In the genomic region with DNA sequence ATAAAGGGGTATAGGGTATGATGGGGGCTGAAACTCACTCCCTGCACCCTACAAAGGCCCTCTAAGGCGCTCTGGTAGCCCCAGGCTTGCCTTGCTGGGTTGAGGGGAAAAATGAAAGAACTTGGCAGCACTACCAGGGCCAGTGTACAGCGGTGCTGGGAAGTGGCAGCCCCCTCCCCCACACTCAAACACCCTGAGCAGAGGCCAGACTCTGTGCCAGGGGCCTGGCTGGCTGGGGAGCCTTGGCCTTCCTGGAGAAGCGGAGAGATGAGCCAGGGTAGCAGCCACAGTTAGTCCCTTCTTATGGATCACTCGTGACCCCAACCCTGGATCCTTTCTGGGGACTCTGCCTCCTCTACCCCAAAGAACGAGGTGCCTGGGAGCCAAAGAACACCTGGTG, we compare ENCODE assay signal across 14 cellular contexts. TPM values are rescaled to one million over a fixed set of nuclear protein-coding genes. Genes with fewer than 3 reads are reported as not detected.
DNase-seq lines count a peak whose midpoint lies in the region; ATAC-seq, FAIRE-seq and TF ChIP-seq lines count a peak whose summit lies in the region.
"Had no signal": no experiment of that assay in that cellular context is flagged by ENCODE, and none has a peak within 500 bp of the region (broad histone marks: within the 10 kb centered on the region; RNA-seq: fewer than 3 reads in every experiment).

No MANE protein-coding gene starts in this region.

- CTCF ChIA-PET in activated naive CD4-positive, alpha-beta T cell treated with anti-CD3 and anti-CD28 coated beads, Interleukin-2, amount 10 ng/mL, durations not matched to agents 7 days and 5 days (lab: Charles Lee) = interaction anchor here (2.5 to 2.6 kb wide), 2 partner anchors 27 to 65 kb away, joined by 9 to 14 read pairs; a partner anchor contains a TSS
- CTCF ChIA-PET in T-cell (lab: Charles Lee) = no interaction called here
- CTCF ChIA-PET in HepG2 (lab: Yijun Ruan, JAX; ENCODE audit: low intra/inter-chr PET ratio, low total read pairs) = no interaction called here

- no peak for DNase-seq in activated naive CD4-positive, alpha-beta T cell treated with anti-CD3 and anti-CD28 coated beads, Interleukin-2, amount 10 ng/mL, durations not matched to agents 7 days and 5 days
- DNase-seq in activated naive CD4-positive, alpha-beta T cell (lab: John Stamatoyannopoulos, UW) = no peak
- DNase-seq in T-cell (no peak), HepG2 (ENCODE audit: low spot score) (no peak), tibial artery (no peak), GM23338 (ENCODE audit: low spot score) (no peak), UCSD-AML1 (lab: John Stamatoyannopoulos, UW; ENCODE audit: unreplicated experiment) (no peak)
- DNase-seq: activated T-cell treated with anti-CD3 and anti-CD28 coated beads, Interleukin-2, amount 50 U/mL, for 1 hour; mesenchymal stem cell; NCI-H187 treated with DMSO at 0.1 percent for 48 hours; posterior cingulate gyrus had no signal

- H3K27me3 Mint-ChIP-seq in activated naive CD4-positive, alpha-beta T cell treated with anti-CD3 and anti-CD28 coated beads, Interleukin-2, amount 10 ng/mL, durations not matched to agents 7 days and 5 days = no peaks in the 10 kb centered on the region
- no peaks in the 10 kb centered on the region for H3K27me3 Mint-ChIP-seq in T-cell
- peaks cover 20% of the 10 kb centered on the region for H3K27me3 Mint-ChIP-seq in GM23338 (ENCODE audit: insufficient read depth, low read depth, poor library complexity)

- BruUV-seq in HepG2 (replicated peaks; lab: Mats Ljungman, UMichigan) = no TSS peak

- H3K4me2 ChIP-seq in HepG2 (ENCODE audit: low read depth, low read length) (no peak overlapping the region), GM23338 (no peak overlapping the region)

- intact Hi-C loops in HepG2 (cut with micrococcal nuclease; ENCODE audit: unreplicated experiment) = no loop called here
- intact Hi-C loops in tibial artery (cut with DNase I; ENCODE audit: low total_unique reads) = loop anchor here (5.0 kb wide), 2 partner anchors 44 to 64 kb away; a partner anchor contains a TSS

- H3K27me3 ChIP-seq in HepG2 (ENCODE audit: control insufficient read depth in 1 of 2, insufficient read depth in 2 of 2, low read length in 2 of 2) (no peaks in the 10 kb centered on the region), tibial artery (no peaks in the 10 kb centered on the region), GM23338 (ENCODE audit: insufficient read depth) (no peaks in the 10 kb centered on the region)

- H3K36me3 Mint-ChIP-seq in activated naive CD4-positive, alpha-beta T cell treated with anti-CD3 and anti-CD28 coated beads, Interleukin-2, amount 10 ng/mL, durations not matched to agents 7 days and 5 days = peaks cover 8% of the 10 kb centered on the region
- H3K36me3 Mint-ChIP-seq in T-cell = no peaks in the 10 kb centered on the region
- no peaks in the 10 kb centered on the region; the same call in 2 of the 3 replicates for H3K36me3 Mint-ChIP-seq in GM23338 (ENCODE audit: low read depth)

- H4K20me1 ChIP-seq in HepG2 (ENCODE audit: insufficient read depth, low read length) (no peaks in the 10 kb centered on the region), GM23338 (replicated peaks; ENCODE audit: insufficient read depth) (no peaks in the 10 kb centered on the region)

- TF ChIP-seq EP300 in HepG2 (IDR thresholded peaks at IDR 0.05; ENCODE audit: low read depth in 2 of 2, low read length in 2 of 2) = no peak
- TF ChIP-seq EP300 in HepG2 (CRISPR knock-in tag; IDR thresholded peaks at IDR 0.05; ENCODE audit: borderline replicate concordance) = no peak

- peak overlapping the region; percentile 44 for H3K4me3 Mint-ChIP-seq in activated naive CD4-positive, alpha-beta T cell treated with anti-CD3 and anti-CD28 coated beads, Interleukin-2, amount 10 ng/mL, durations not matched to agents 7 days and 5 days
- peak overlapping the region in 2 of 3 donors; percentile 47 to 88 for H3K4me3 Mint-ChIP-seq in T-cell
- H3K4me3 Mint-ChIP-seq in GM23338 = no peak overlapping the region

- ATAC-seq in T-cell (replicated peaks in 1 of 4) (no peak), HepG2 (no peak), GM23338 (no peak), GM19463 (IDR thresholded peaks at IDR 0.05; ENCODE audit: unreplicated experiment) (no peak)

- 94% methylated on average over 5 of the region's 5 CpGs for WGBS in HepG2 (ENCODE audit: low lambda C conversion rate)

- TF ChIP-seq CTCF in HepG2 (CRISPR knock-in tag; IDR thresholded peaks at IDR 0.05) (no peak), tibial artery (IDR thresholded peaks at IDR 0.05) (no peak), GM23338 (conservative IDR thresholded peaks at IDR 0.05; ENCODE audit: low read depth in 2 of 2) (no peak)

- no peak overlapping the region for H2AFZ ChIP-seq in HepG2 (ENCODE audit: low read length)
- H2AFZ ChIP-seq in GM23338 = no peak overlapping the region

- no peak for FAIRE-seq in HepG2 (lab: Jason Lieb, UNC)
- FAIRE-seq: bronchial epithelial cell had no signal

- H3K9me2 ChIP-seq in GM23338 (ENCODE audit: insufficient read depth) = no peaks in the 10 kb centered on the region

- peak overlapping the region; percentile 71 for H3K27ac Mint-ChIP-seq in activated naive CD4-positive, alpha-beta T cell treated with anti-CD3 and anti-CD28 coated beads, Interleukin-2, amount 10 ng/mL, durations not matched to agents 7 days and 5 days
- peak overlapping the region; percentile 66 to 89 for H3K27ac Mint-ChIP-seq in T-cell
- H3K27ac Mint-ChIP-seq in GM23338 = no peak overlapping the region

- POLR2A ChIA-PET in T-cell (lab: Charles Lee) = no interaction called here
- POLR2A ChIA-PET in HepG2 (lab: Yijun Ruan, JAX) = interaction anchor here (2.2 to 2.5 kb wide), 2 partner anchors 65 to 75 kb away, joined by 10 to 16 read pairs; a partner anchor contains a TSS

- in situ Hi-C loops in HepG2 (cut with HindIII; ENCODE audit: extremely low pct_ligation_motif_present, low pct_unique_long_range_greater_than_20kb) = loop anchor here (5.0 kb wide), 1 partner anchor 64 kb away; a partner anchor contains a TSS

- H3K27ac ChIP-seq in HepG2 (ENCODE audit: extremely low read length, insufficient read depth, low read length) = no peak overlapping the region
- H3K27ac ChIP-seq in tibial artery = peak overlapping the region; percentile 20 to 95
- H3K27ac ChIP-seq in GM23338 (ENCODE audit: low read depth) = no peak overlapping the region

- no peaks in the 10 kb centered on the region for H3K9me3 Mint-ChIP-seq in activated naive CD4-positive, alpha-beta T cell treated with anti-CD3 and anti-CD28 coated beads, Interleukin-2, amount 10 ng/mL, durations not matched to agents 7 days and 5 days
- H3K9me3 Mint-ChIP-seq in T-cell = no peaks in the 10 kb centered on the region
- H3K9me3 Mint-ChIP-seq in GM23338 = no peaks in the 10 kb centered on the region

- H3K4me1 ChIP-seq in HepG2 (ENCODE audit: insufficient read depth, low read length) (peaks cover 56% of the 10 kb centered on the region), tibial artery (peaks cover 0 to 52% (median 38%) of the 10 kb centered on the region in 4 donors), GM23338 (ENCODE audit: insufficient read depth) (peaks cover 13% of the 10 kb centered on the region; the same call in 1 of the 2 replicates)

- H3K9me3 ChIP-seq in HepG2 (ENCODE audit: low read length) (no peaks in the 10 kb centered on the region), tibial artery (no peaks in the 10 kb centered on the region)

- H3F3A ChIP-seq in GM23338 (replicated peaks; ENCODE audit: low read depth) = no peaks in the 10 kb centered on the region

- H3K79me2 ChIP-seq in HepG2 (ENCODE audit: insufficient read depth, low read length) (no peaks in the 10 kb centered on the region), GM23338 (replicated peaks; ENCODE audit: insufficient read depth) (peaks cover 9% of the 10 kb centered on the region; the same call in 1 of the 2 replicates)

- no peak for TF ChIP-seq POLR2A in HepG2 (IDR thresholded peaks at IDR 0.05; ENCODE audit: insufficient read depth in 1 of 2, low read depth in 2 of 2, low read length in 2 of 2)

- TF ChIP-seq RAD21 in HepG2 (CRISPR knock-in tag; IDR thresholded peaks at IDR 0.05) = no peak

- H3K36me3 ChIP-seq in HepG2 (replicated peaks in 1 of 2; ENCODE audit: control insufficient read depth in 1 of 2, insufficient read depth in 2 of 2, low read length in 2 of 2) = no peaks in the 10 kb centered on the region
- no peaks in the 10 kb centered on the region for H3K36me3 ChIP-seq in tibial artery
- no peaks in the 10 kb centered on the region for H3K36me3 ChIP-seq in GM23338 (ENCODE audit: insufficient read depth)

- H3K9ac ChIP-seq in HepG2 (ENCODE audit: insufficient read depth, low read depth, low read length) = no peak overlapping the region

- peaks cover 49% of the 10 kb centered on the region for H3K4me1 Mint-ChIP-seq in activated naive CD4-positive, alpha-beta T cell treated with anti-CD3 and anti-CD28 coated beads, Interleukin-2, amount 10 ng/mL, durations not matched to agents 7 days and 5 days
- H3K4me1 Mint-ChIP-seq in T-cell = peaks cover 32 to 43% (median 36%) of the 10 kb centered on the region in 3 donors
- H3K4me1 Mint-ChIP-seq in GM23338 = peaks cover 15% of the 10 kb centered on the region

- H3K4me3 ChIP-seq in HepG2 (replicated peaks in 1 of 3; ENCODE audit: insufficient read depth in 1 of 3, low read depth in 2 of 3, low read length in 3 of 3) = no peak overlapping the region
- no peak overlapping the region for H3K4me3 ChIP-seq in tibial artery
- H3K4me3 ChIP-seq in GM23338 = no peak overlapping the region

RNA-seq across cellular contexts. Expression of a gene that starts 2.7 kb away (rescaled TPM):
- total RNA-seq in T-cell = 100 to 1,000 TPM in 3 of 5 donors, 10 to 100 TPM in 2; 59.9 to 113 (median 106) TPM
- total RNA-seq in HepG2 (2016; rRNA removed; fragmentation: Illumina TruSeq; extraction: Trizol) = 5.1 and 6.9 TPM in 2 replicates
- total RNA-seq in HepG2 (2016; cell fraction: cytosol; rRNA removed; fragmentation: Illumina TruSeq; extraction: Trizol; ENCODE audit: low read depth) = 19.7 and 21.6 TPM in 2 replicates
- 3.5 and 6.0 TPM in 2 replicates for total RNA-seq in HepG2 (2016; cell fraction: insoluble cytoplasmic fraction; rRNA removed; fragmentation: Illumina TruSeq; extraction: Trizol)
- 16.8 and 19.3 TPM in 2 replicates for total RNA-seq in HepG2 (2016; cell fraction: membrane; rRNA removed; fragmentation: Illumina TruSeq; extraction: Trizol)
- 5.3 and 5.6 TPM in 2 replicates for total RNA-seq in HepG2 (2016; cell fraction: nucleus; rRNA removed; fragmentation: Illumina TruSeq; extraction: Trizol)
- 26.9 and 36.5 TPM in 2 replicates for polyA plus RNA-seq in HepG2 (2011; rRNA removed)
- 56.6 and 72.3 TPM in 2 replicates for polyA plus RNA-seq in HepG2 (2011; cell fraction: cytosol; rRNA removed)
- polyA plus RNA-seq in HepG2 (2011; cell fraction: nucleus; rRNA removed) = 67.1 and 76.3 TPM in 2 replicates
- polyA plus RNA-seq in HepG2 (2012) = 21.5 and 23.1 TPM in 2 replicates
- polyA plus RNA-seq in HepG2 (2016; cell fraction: cytosol; fragmentation: Illumina TruSeq; extraction: Trizol; ENCODE audit: low read depth) = 118 and 120 TPM in 2 replicates
- 17.4 and 19.8 TPM in 2 replicates for polyA plus RNA-seq in HepG2 (2016; cell fraction: insoluble cytoplasmic fraction; fragmentation: Illumina TruSeq; extraction: Trizol; ENCODE audit: low read depth)
- polyA plus RNA-seq in HepG2 (2016; cell fraction: membrane; fragmentation: Illumina TruSeq; extraction: Trizol; ENCODE audit: low read depth) = 70.1 and 76.5 TPM in 2 replicates
- polyA plus RNA-seq in HepG2 (2016; cell fraction: nucleus; fragmentation: Illumina TruSeq; extraction: Trizol; ENCODE audit: insufficient read depth, low read depth) = 24.6 and 30.7 TPM in 2 replicates
- polyA minus RNA-seq in HepG2 (2011; rRNA and poly(A)+ RNA removed; ENCODE audit: low replicate concordance) = 6.6 and 13.2 TPM in 2 replicates
- polyA minus RNA-seq in HepG2 (2011; cell fraction: cytosol; rRNA and poly(A)+ RNA removed) = 5.4 and 6.5 TPM in 2 replicates
- 7.3 and 8.6 TPM in 2 replicates for polyA minus RNA-seq in HepG2 (2011; cell fraction: nucleus; rRNA and poly(A)+ RNA removed)
- 61.4 and 101 TPM in 2 replicates for total RNA-seq in GM23338 (2014; rRNA removed; shearing (Covaris generic))
- polyA plus RNA-seq in GM23338 (2016; fragmentation: Nextera tagmentation; extraction: Ambion mirVana) = 64.7 and 69.2 TPM in 2 replicates

RNA-seq across cellular contexts. Expression of a gene that starts 11.2 kb away (rescaled TPM):
- total RNA-seq in T-cell (10 to 100 TPM in 2 of 5 donors, 1 to 10 TPM in 3; 3.5 to 16.0 (median 5.6) TPM), HepG2 (2016; rRNA removed; fragmentation: Illumina TruSeq; extraction: Trizol) (not detected in 2 replicates)
- total RNA-seq in HepG2 (2016; cell fraction: cytosol; rRNA removed; fragmentation: Illumina TruSeq; extraction: Trizol; ENCODE audit: low read depth) = not detected in 2 replicates
- total RNA-seq in HepG2 (2016; cell fraction: insoluble cytoplasmic fraction; rRNA removed; fragmentation: Illumina TruSeq; extraction: Trizol) = not detected in 2 replicates
- not detected in 2 replicates for total RNA-seq in HepG2 (2016; cell fraction: membrane; rRNA removed; fragmentation: Illumina TruSeq; extraction: Trizol)
- total RNA-seq in HepG2 (2016; cell fraction: nucleus; rRNA removed; fragmentation: Illumina TruSeq; extraction: Trizol) = not detected in 2 replicates
- polyA plus RNA-seq in HepG2 (2011; rRNA removed) (not detected in 2 replicates), GM23338 (2016; fragmentation: Nextera tagmentation; extraction: Ambion mirVana) (not detected in 2 replicates)
- not detected in 2 replicates for polyA plus RNA-seq in HepG2 (2011; cell fraction: cytosol; rRNA removed)
- polyA plus RNA-seq in HepG2 (2011; cell fraction: nucleus; rRNA removed) = not detected in 2 replicates
- polyA plus RNA-seq in HepG2 (2012) = not detected in 2 replicates
- polyA plus RNA-seq in HepG2 (2016; cell fraction: cytosol; fragmentation: Illumina TruSeq; extraction: Trizol; ENCODE audit: low read depth) = not detected in 2 replicates
- not detected in 2 replicates for polyA plus RNA-seq in HepG2 (2016; cell fraction: insoluble cytoplasmic fraction; fragmentation: Illumina TruSeq; extraction: Trizol; ENCODE audit: low read depth)
- not detected in 2 replicates for polyA plus RNA-seq in HepG2 (2016; cell fraction: membrane; fragmentation: Illumina TruSeq; extraction: Trizol; ENCODE audit: low read depth)
- polyA plus RNA-seq in HepG2 (2016; cell fraction: nucleus; fragmentation: Illumina TruSeq; extraction: Trizol; ENCODE audit: insufficient read depth, low read depth) = not detected in 2 replicates
- not detected in 2 replicates for polyA minus RNA-seq in HepG2 (2011; rRNA and poly(A)+ RNA removed; ENCODE audit: low replicate concordance)
- not detected in 2 replicates for polyA minus RNA-seq in HepG2 (2011; cell fraction: cytosol; rRNA and poly(A)+ RNA removed)
- polyA minus RNA-seq in HepG2 (2011; cell fraction: nucleus; rRNA and poly(A)+ RNA removed) = not detected in 2 replicates
- 0.28 TPM in 1 of 2 replicates, not detected in the other for total RNA-seq in GM23338 (2014; rRNA removed; shearing (Covaris generic))
- total RNA-seq: bronchial epithelial cell, epithelial cell of proximal tubule had no signal

RNA-seq across cellular contexts. Expression of a gene that starts 13.8 kb away (rescaled TPM):
- total RNA-seq in T-cell (under 1 TPM in 1 of 5 donors, not detected in 4; 0.19 TPM), HepG2 (2016; rRNA removed; fragmentation: Illumina TruSeq; extraction: Trizol) (not detected in 2 replicates)
- not detected in 2 replicates for total RNA-seq in HepG2 (2016; cell fraction: cytosol; rRNA removed; fragmentation: Illumina TruSeq; extraction: Trizol; ENCODE audit: low read depth)
- total RNA-seq in HepG2 (2016; cell fraction: insoluble cytoplasmic fraction; rRNA removed; fragmentation: Illumina TruSeq; extraction: Trizol) = not detected in 2 replicates
- total RNA-seq in HepG2 (2016; cell fraction: membrane; rRNA removed; fragmentation: Illumina TruSeq; extraction: Trizol) = not detected in 2 replicates
- not detected in 2 replicates for total RNA-seq in HepG2 (2016; cell fraction: nucleus; rRNA removed; fragmentation: Illumina TruSeq; extraction: Trizol)
- polyA plus RNA-seq in HepG2 (2011; rRNA removed) (not detected in 2 replicates), GM23338 (2016; fragmentation: Nextera tagmentation; extraction: Ambion mirVana) (not detected in 2 replicates)
- polyA plus RNA-seq in HepG2 (2011; cell fraction: cytosol; rRNA removed) = not detected in 2 replicates
- polyA plus RNA-seq in HepG2 (2011; cell fraction: nucleus; rRNA removed) = not detected in 2 replicates
- not detected in 2 replicates for polyA plus RNA-seq in HepG2 (2012)
- not detected in 2 replicates for polyA plus RNA-seq in HepG2 (2016; cell fraction: cytosol; fragmentation: Illumina TruSeq; extraction: Trizol; ENCODE audit: low read depth)
- not detected in 2 replicates for polyA plus RNA-seq in HepG2 (2016; cell fraction: insoluble cytoplasmic fraction; fragmentation: Illumina TruSeq; extraction: Trizol; ENCODE audit: low read depth)
- not detected in 2 replicates for polyA plus RNA-seq in HepG2 (2016; cell fraction: membrane; fragmentation: Illumina TruSeq; extraction: Trizol; ENCODE audit: low read depth)
- polyA plus RNA-seq in HepG2 (2016; cell fraction: nucleus; fragmentation: Illumina TruSeq; extraction: Trizol; ENCODE audit: insufficient read depth, low read depth) = not detected in 2 replicates
- polyA minus RNA-seq in HepG2 (2011; rRNA and poly(A)+ RNA removed; ENCODE audit: low replicate concordance) = not detected in 2 replicates
- not detected in 2 replicates for polyA minus RNA-seq in HepG2 (2011; cell fraction: cytosol; rRNA and poly(A)+ RNA removed)
- not detected in 2 replicates for polyA minus RNA-seq in HepG2 (2011; cell fraction: nucleus; rRNA and poly(A)+ RNA removed)
- total RNA-seq in GM23338 (2014; rRNA removed; shearing (Covaris generic)) = not detected in 2 replicates
- total RNA-seq: bronchial epithelial cell, epithelial cell of proximal tubule had no signal

RNA-seq across cellular contexts. Expression of a gene that starts 16.5 kb away (rescaled TPM):
- 100 to 1,000 TPM; 114 to 168 (median 154) TPM for total RNA-seq in T-cell
- 51.8 and 54.7 TPM in 2 replicates for total RNA-seq in HepG2 (2016; rRNA removed; fragmentation: Illumina TruSeq; extraction: Trizol)
- total RNA-seq in HepG2 (2016; cell fraction: cytosol; rRNA removed; fragmentation: Illumina TruSeq; extraction: Trizol; ENCODE audit: low read depth) = 29.3 and 29.9 TPM in 2 replicates
- 49.6 and 51.5 TPM in 2 replicates for total RNA-seq in HepG2 (2016; cell fraction: insoluble cytoplasmic fraction; rRNA removed; fragmentation: Illumina TruSeq; extraction: Trizol)
- total RNA-seq in HepG2 (2016; cell fraction: membrane; rRNA removed; fragmentation: Illumina TruSeq; extraction: Trizol) = 34.6 and 35.9 TPM in 2 replicates
- total RNA-seq in HepG2 (2016; cell fraction: nucleus; rRNA removed; fragmentation: Illumina TruSeq; extraction: Trizol) = 23.8 and 25.0 TPM in 2 replicates
- 110 and 113 TPM in 2 replicates for polyA plus RNA-seq in HepG2 (2011; rRNA removed)
- 108 and 172 TPM in 2 replicates for polyA plus RNA-seq in HepG2 (2011; cell fraction: cytosol; rRNA removed)
- polyA plus RNA-seq in HepG2 (2011; cell fraction: nucleus; rRNA removed) = 78.7 and 80.7 TPM in 2 replicates
- 58.6 and 77.3 TPM in 2 replicates for polyA plus RNA-seq in HepG2 (2012)
- polyA plus RNA-seq in HepG2 (2016; cell fraction: cytosol; fragmentation: Illumina TruSeq; extraction: Trizol; ENCODE audit: low read depth) = 24.7 and 25.0 TPM in 2 replicates
- polyA plus RNA-seq in HepG2 (2016; cell fraction: insoluble cytoplasmic fraction; fragmentation: Illumina TruSeq; extraction: Trizol; ENCODE audit: low read depth) = 54.4 and 55.2 TPM in 2 replicates
- polyA plus RNA-seq in HepG2 (2016; cell fraction: membrane; fragmentation: Illumina TruSeq; extraction: Trizol; ENCODE audit: low read depth) = 28.2 and 32.3 TPM in 2 replicates
- 38.0 and 39.2 TPM in 2 replicates for polyA plus RNA-seq in HepG2 (2016; cell fraction: nucleus; fragmentation: Illumina TruSeq; extraction: Trizol; ENCODE audit: insufficient read depth, low read depth)
- polyA minus RNA-seq in HepG2 (2011; rRNA and poly(A)+ RNA removed; ENCODE audit: low replicate concordance) = 79.5 and 121 TPM in 2 replicates
- 35.7 and 42.3 TPM in 2 replicates for polyA minus RNA-seq in HepG2 (2011; cell fraction: cytosol; rRNA and poly(A)+ RNA removed)
- 23.3 and 30.8 TPM in 2 replicates for polyA minus RNA-seq in HepG2 (2011; cell fraction: nucleus; rRNA and poly(A)+ RNA removed)
- total RNA-seq in GM23338 (2014; rRNA removed; shearing (Covaris generic)) = 22.1 and 29.1 TPM in 2 replicates
- polyA plus RNA-seq in GM23338 (2016; fragmentation: Nextera tagmentation; extraction: Ambion mirVana) = 32.1 and 33.3 TPM in 2 replicates

RNA-seq across cellular contexts. Expression of a gene that starts 23.1 kb away (rescaled TPM):
- total RNA-seq in T-cell (10 to 100 TPM; 23.0 to 39.4 (median 30.4) TPM), HepG2 (2016; rRNA removed; fragmentation: Illumina TruSeq; extraction: Trizol) (32.2 and 32.9 TPM in 2 replicates)
- 9.3 and 11.4 TPM in 2 replicates for total RNA-seq in HepG2 (2016; cell fraction: cytosol; rRNA removed; fragmentation: Illumina TruSeq; extraction: Trizol; ENCODE audit: low read depth)
- total RNA-seq in HepG2 (2016; cell fraction: insoluble cytoplasmic fraction; rRNA removed; fragmentation: Illumina TruSeq; extraction: Trizol) = 29.5 and 35.9 TPM in 2 replicates
- total RNA-seq in HepG2 (2016; cell fraction: membrane; rRNA removed; fragmentation: Illumina TruSeq; extraction: Trizol) = 14.1 and 14.3 TPM in 2 replicates
- 26.1 and 28.4 TPM in 2 replicates for total RNA-seq in HepG2 (2016; cell fraction: nucleus; rRNA removed; fragmentation: Illumina TruSeq; extraction: Trizol)
- polyA plus RNA-seq in HepG2 (2011; rRNA removed) (33.8 and 48.8 TPM in 2 replicates), GM23338 (2016; fragmentation: Nextera tagmentation; extraction: Ambion mirVana) (61.5 and 69.5 TPM in 2 replicates)
- polyA plus RNA-seq in HepG2 (2011; cell fraction: cytosol; rRNA removed) = 33.9 and 59.2 TPM in 2 replicates
- polyA plus RNA-seq in HepG2 (2011; cell fraction: nucleus; rRNA removed) = 96.0 and 115 TPM in 2 replicates
- polyA plus RNA-seq in HepG2 (2012) = 16.2 and 31.3 TPM in 2 replicates
- polyA plus RNA-seq in HepG2 (2016; cell fraction: cytosol; fragmentation: Illumina TruSeq; extraction: Trizol; ENCODE audit: low read depth) = 11.3 TPM in 2 replicates
- 45.3 and 48.2 TPM in 2 replicates for polyA plus RNA-seq in HepG2 (2016; cell fraction: insoluble cytoplasmic fraction; fragmentation: Illumina TruSeq; extraction: Trizol; ENCODE audit: low read depth)
- 12.1 and 13.6 TPM in 2 replicates for polyA plus RNA-seq in HepG2 (2016; cell fraction: membrane; fragmentation: Illumina TruSeq; extraction: Trizol; ENCODE audit: low read depth)
- polyA plus RNA-seq in HepG2 (2016; cell fraction: nucleus; fragmentation: Illumina TruSeq; extraction: Trizol; ENCODE audit: insufficient read depth, low read depth) = 59.2 and 60.1 TPM in 2 replicates
- 100 and 106 TPM in 2 replicates for polyA minus RNA-seq in HepG2 (2011; rRNA and poly(A)+ RNA removed; ENCODE audit: low replicate concordance)
- polyA minus RNA-seq in HepG2 (2011; cell fraction: cytosol; rRNA and poly(A)+ RNA removed) = 27.3 and 29.6 TPM in 2 replicates
- 16.3 and 29.5 TPM in 2 replicates for polyA minus RNA-seq in HepG2 (2011; cell fraction: nucleus; rRNA and poly(A)+ RNA removed)
- 77.5 and 91.1 TPM in 2 replicates for total RNA-seq in GM23338 (2014; rRNA removed; shearing (Covaris generic))

Comparison
In these comparisons a context has a peak if more than half of its experiments do, and no peak if none do; other contexts are left out.
1. H3K27ac ChIP-seq: peak in tibial artery (2 of 2); none in HepG2 (single experiment) and GM23338 (single experiment).